ENCODE assay signal across 26 cellular contexts in the genomic region with DNA sequence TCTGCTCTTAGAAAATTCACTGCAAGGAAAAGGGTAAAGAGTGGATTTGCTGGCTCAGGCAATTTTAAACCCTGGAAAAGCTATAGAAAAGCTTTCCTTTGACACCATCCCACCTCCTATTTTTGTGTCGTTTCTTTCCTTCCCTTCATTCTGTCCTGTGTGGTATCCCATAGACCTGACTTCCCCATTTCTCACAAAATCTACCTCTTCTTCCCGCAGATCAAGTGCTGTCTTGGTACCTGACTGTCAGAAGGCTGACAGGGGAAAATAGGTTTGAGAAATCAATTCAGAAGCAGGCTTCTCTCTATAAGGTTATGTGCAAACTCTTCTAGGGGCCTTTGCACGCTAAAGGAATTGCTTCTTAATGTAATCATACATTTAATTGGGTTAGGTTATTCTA.
"Had no signal": no experiment of that assay in that cellular context is flagged by ENCODE, and none has a peak within 500 bp of the region (broad histone marks: within the 10 kb centered on the region; RNA-seq: fewer than 3 reads in every experiment).

No MANE protein-coding gene starts in this region.

- ATAC-seq: activated CD8-positive, alpha-beta T cell treated with anti-CD3 and anti-CD28 coated beads for 36 hours; activated T-cell treated with anti-CD3 and anti-CD28 coated beads, Interleukin-2, amount 50 U/mL, for 4 hours; heart right ventricle; lower lobe of right lung; natural killer cell; sciatic nerve had no signal

- H3K27me3 ChIP-seq: brain microvascular endothelial cell, heart right ventricle, left lung, spleen, testis, transverse colon had no signal

- H3K4me1 ChIP-seq: left lung, lower lobe of right lung, spleen, testis, transverse colon had no signal

- H3K27ac ChIP-seq: coronary artery, dorsolateral prefrontal cortex, heart right ventricle, left lung, lower lobe of right lung, spleen, testis, transverse colon had no signal

- H3K36me3 ChIP-seq: brain microvascular endothelial cell, heart right ventricle, left lung, lower lobe of right lung, spleen, transverse colon had no signal

- DNase-seq: activated B cell treated with CpG ODN at 0.5 μM for 24 hours; activated CD4-positive, alpha-beta T cell treated with anti-CD3 and anti-CD28 coated beads, Interleukin-2, amount 50 U/mL, for 1 hour; activated gamma-delta T cell treated with Interleukin-2 at 50 U/mL for 16 hours; activated naive CD4-positive, alpha-beta T cell treated with anti-CD3 and anti-CD28 coated beads, Interleukin-2, amount 50 U/mL, for 16 hours; activated T-cell treated with anti-CD3 and anti-CD28 coated beads, Interleukin-2, amount 50 U/mL, for 4 hours; amniotic stem cell; dorsolateral prefrontal cortex; effector memory CD4-positive, alpha-beta T cell; erythroblast; foreskin melanocyte; heart right ventricle; left lung; lower lobe of right lung; natural killer cell; posterior cingulate gyrus; spleen; stimulated activated naive CD4-positive, alpha-beta T cell; T-helper 2 cell; testis; transverse colon had no signal

- FAIRE-seq: astrocyte, urothelium cell line had no signal

- H3K4me3 ChIP-seq: coronary artery, dorsolateral prefrontal cortex, heart right ventricle, left lung, lower lobe of right lung, spleen, testis, transverse colon had no signal

- H3K9me3 ChIP-seq: lower lobe of right lung, testis, transverse colon had no signal
